In the genomic region with DNA sequence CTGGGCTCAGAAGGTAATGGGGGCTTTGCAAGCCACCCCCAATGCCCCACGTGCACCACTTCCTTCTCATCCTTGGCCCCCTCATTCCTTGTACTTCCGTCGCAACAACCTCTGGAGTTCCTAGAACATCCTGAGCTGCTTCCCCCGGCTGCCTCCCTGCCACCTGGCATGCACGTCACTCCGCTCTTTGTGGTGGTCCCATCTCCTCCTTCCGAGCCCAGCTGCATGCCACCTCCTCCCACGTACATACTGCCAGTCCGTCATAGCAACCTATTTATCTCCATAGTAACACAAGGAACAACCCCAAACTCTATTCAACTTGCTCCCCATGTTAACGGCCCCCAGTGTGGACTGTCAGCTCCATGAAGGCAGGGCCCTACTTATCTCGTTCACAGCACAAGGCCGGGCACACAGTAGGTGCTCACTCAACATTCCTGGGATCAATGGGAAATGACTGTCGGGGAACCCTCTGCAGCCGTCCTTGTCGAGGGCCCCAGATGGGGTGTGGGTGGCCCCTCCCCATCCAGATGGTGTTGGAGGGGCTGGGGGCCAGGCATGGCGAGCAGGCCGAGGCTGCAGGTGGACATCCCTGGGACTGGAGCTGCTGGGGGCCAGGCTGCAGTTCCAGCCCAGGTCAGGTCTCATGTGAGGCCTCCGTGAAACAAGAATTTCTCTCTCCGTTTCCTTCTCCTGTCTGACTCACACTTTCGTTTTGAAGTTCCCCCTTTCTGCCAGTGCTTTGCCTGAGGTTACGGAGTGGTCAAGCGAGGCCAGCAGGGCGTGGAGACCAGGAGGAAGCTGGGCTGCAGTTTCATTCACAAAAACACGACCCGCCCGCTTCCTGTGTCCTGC, we compare ENCODE assay signal across 8 cellular contexts. TPM values are rescaled to one million over a fixed set of nuclear protein-coding genes. Genes with fewer than 3 reads are reported as not detected.
DNase-seq lines count a peak whose midpoint lies in the region; ATAC-seq and TF ChIP-seq lines count a peak whose summit lies in the region.

No MANE protein-coding gene starts in this region.

- DNase-seq in AML-193 (lab: John Stamatoyannopoulos, UW) (peak; percentile 95 to 97), RWPE2 (ENCODE audit: low spot score) (no peak), cardiac fibroblast (ENCODE audit: low read depth in 2 of 2) (peak; percentile 79 to 95), left colon (peak; percentile 79 to 90), substantia nigra (lab: John Stamatoyannopoulos, UW) (peak in 32 of 49 donors; percentile 7 to 69 (median 30)), NCI-H510A (lab: John Stamatoyannopoulos, UW) (no peak)

- H3K36me3 ChIP-seq in RWPE2 (ENCODE audit: low read depth): no peaks in the 10 kb centered on the region

- H3K4me1 ChIP-seq in RWPE2 (ENCODE audit: insufficient read depth, poor library complexity, severe bottlenecking): peaks cover 57% of the 10 kb centered on the region

- TF ChIP-seq CTCF in RWPE2 (IDR thresholded peaks at IDR 0.05; ENCODE audit: poor library complexity, severe bottlenecking) (no peak), cardiac fibroblast (IDR thresholded peaks at IDR 0.05; ENCODE audit: low read depth, low read length) (no peak)

- H3K9me3 ChIP-seq in RWPE2 (ENCODE audit: severe bottlenecking): no peaks in the 10 kb centered on the region

- intact Hi-C loops in left colon (cut with DNase I, micrococcal nuclease): loop anchor here (10.0 kb wide), 2 partner anchors 337 to 347 kb away; a partner anchor contains a TSS

- H3K27ac ChIP-seq in RWPE2 (ENCODE audit: poor library complexity, severe bottlenecking): peak overlapping the region; percentile 96
- H3K27ac ChIP-seq in substantia nigra (ENCODE audit: low read depth, low read length, poor library complexity, severe bottlenecking): peak overlapping the region; percentile 22

- ATAC-seq in GM18907 (IDR thresholded peaks at IDR 0.05; ENCODE audit: unreplicated experiment): peak; percentile 40
- ATAC-seq in HG03196 (IDR thresholded peaks at IDR 0.05; ENCODE audit: unreplicated experiment): peak; percentile 55
- ATAC-seq in RWPE2 (ENCODE audit: low read depth): peak; percentile 19
- ATAC-seq in left colon: peak; percentile 54

- H3K27me3 ChIP-seq in RWPE2 (ENCODE audit: insufficient read depth, poor library complexity, severe bottlenecking): no peaks in the 10 kb centered on the region

- no peak overlapping the region for H3K4me3 ChIP-seq in RWPE2 (ENCODE audit: severe bottlenecking)
- H3K4me3 ChIP-seq in cardiac fibroblast (replicated peaks in 1 of 2; ENCODE audit: low read depth in 2 of 2, low read length in 2 of 2): peak overlapping the region; percentile 12 to 17

RNA-seq across cellular contexts. Expression of a gene that starts 4.2 kb away (rescaled TPM):
- 1 to 10 TPM; 3.8 to 8.0 TPM for total RNA-seq in left colon

Comparison
In these comparisons a context has a peak if more than half of its experiments do, and no peak if none do; other contexts are left out.
1. DNase-seq: peak in AML-193 (2 of 2), cardiac fibroblast (2 of 2), left colon (2 of 2) and substantia nigra (32 of 49); none in RWPE2 (single experiment) and NCI-H510A (single experiment).
2. Peak in every context shown above with its lines, with median percentiles within 50 percentile points of each other: ATAC-seq.